In the genomic region with DNA sequence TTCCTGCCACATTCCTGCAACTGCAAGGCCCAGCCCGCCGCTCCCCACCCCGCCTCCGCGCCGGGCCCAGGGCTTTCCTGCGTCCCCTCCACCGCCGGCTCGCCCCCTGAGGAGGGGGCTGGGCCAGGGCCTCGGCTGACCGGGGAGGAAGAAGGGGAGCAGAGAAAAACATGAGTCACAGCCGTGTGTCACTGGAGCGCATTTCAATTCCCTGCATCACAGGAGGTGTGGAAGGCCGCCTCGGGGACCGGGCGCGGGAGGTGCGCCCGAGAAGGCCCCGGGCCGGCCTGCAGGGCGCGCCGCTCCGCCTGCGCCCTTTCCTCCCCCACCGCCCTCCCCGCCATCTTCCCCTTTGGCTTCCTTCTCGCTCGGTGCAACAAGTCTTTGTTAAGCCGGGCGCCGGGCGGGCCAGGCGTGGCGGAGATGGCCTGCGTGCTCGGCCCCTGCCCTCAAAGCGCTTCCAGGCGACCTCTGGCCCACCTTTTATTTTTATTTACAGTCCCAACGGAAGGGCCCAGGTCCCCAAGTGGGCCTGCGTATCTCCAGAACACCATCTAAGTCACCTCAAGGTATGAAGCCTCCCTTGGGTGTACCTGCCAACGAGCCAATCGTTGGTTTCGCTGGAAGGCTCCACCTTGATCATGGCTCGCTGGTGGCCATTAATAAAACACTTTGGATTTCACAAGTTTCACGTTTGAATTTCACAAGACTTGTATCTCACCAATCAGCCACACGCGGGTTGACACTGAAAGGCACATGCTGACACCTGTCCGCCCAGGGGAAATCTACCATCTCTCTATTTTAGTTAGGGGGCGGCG, we compare ENCODE assay signal across 8 cellular contexts. TPM values are rescaled to one million over a fixed set of nuclear protein-coding genes. Genes with fewer than 3 reads are reported as not detected.
DNase-seq lines count a peak whose midpoint lies in the region; ATAC-seq, FAIRE-seq and TF ChIP-seq lines count a peak whose summit lies in the region.

No MANE protein-coding gene starts in this region.

- TF ChIP-seq CTCF in GM06990 (IDR thresholded peaks at IDR 0.05; ENCODE audit: insufficient read depth, low read length, poor library complexity, severe bottlenecking) (no peak), K562 (IDR thresholded peaks at IDR 0.05 in 2 of 3, conservative IDR thresholded peaks at IDR 0.05 in 1 of 3; ENCODE audit: insufficient read depth in 2 of 3, low read depth in 1 of 3, low read length in 3 of 3) (peak in 2 of 3 experiments; percentile 14 to 28; a peak in 3 of 6 replicates)

- peak overlapping the region; percentile 90 for H3K4me3 ChIP-seq in GM06990 (replicated peaks; ENCODE audit: low read depth, low read length)
- H3K4me3 ChIP-seq in K562 = peak overlapping the region; percentile 57

- peaks cover 18% of the 10 kb centered on the region for H3K36me3 Mint-ChIP-seq in T-helper 2 cell treated with Interferon-gamma antibody and Interleukin-4, amounts not matched to agents 5 μg/mL and 100 μg/mL, for 36 hours (ENCODE audit: low read depth)
- peaks cover 0 to under 1% (median 0%) of the 10 kb centered on the region in 3 donors for H3K36me3 Mint-ChIP-seq in immature natural killer cell

- H2AFZ ChIP-seq in K562 (ENCODE audit: low read depth, low read length) = peak overlapping the region; percentile 66

- CTCF ChIA-PET in K562 (lab: Yijun Ruan, JAX; ENCODE audit: low intra/inter-chr PET ratio) = no interaction called here

- H3K27ac Mint-ChIP-seq in T-helper 2 cell treated with Interferon-gamma antibody and Interleukin-4, amounts not matched to agents 5 μg/mL and 100 μg/mL, for 36 hours = peak overlapping the region; percentile 96
- H3K27ac Mint-ChIP-seq in immature natural killer cell = peak overlapping the region; percentile 89 to 99 (median 96)

- ATAC-seq in HG02973 (IDR thresholded peaks at IDR 0.05; ENCODE audit: unreplicated experiment) = peak; percentile 3
- ATAC-seq in K562 = peak; percentile 63
- ATAC-seq in HG02571 (IDR thresholded peaks at IDR 0.05; ENCODE audit: unreplicated experiment) = no peak

- WGBS in K562 (ENCODE audit: insufficient coverage, low coverage, missing lambda C conversion rate) = 10% methylated on average over 32 of the region's 54 CpGs

- FAIRE-seq in K562 (lab: Jason Lieb, UNC) = peak; percentile 56

- peaks cover 28% of the 10 kb centered on the region for H3K4me1 Mint-ChIP-seq in T-helper 2 cell treated with Interferon-gamma antibody and Interleukin-4, amounts not matched to agents 5 μg/mL and 100 μg/mL, for 36 hours (ENCODE audit: low read depth)
- H3K4me1 Mint-ChIP-seq in immature natural killer cell = peaks cover 24 to 26% of the 10 kb centered on the region in 2 donors

- peaks cover 48% of the 10 kb centered on the region for H3K79me2 ChIP-seq in K562 (ENCODE audit: control insufficient read depth, insufficient read depth, low read length)

- DNase-seq in GM06990 (ENCODE audit: extremely low read depth, insufficient read length) = peak; percentile 83
- peak; percentile 75 for DNase-seq in T-helper 2 cell treated with Interferon-gamma antibody and Interleukin-4, amounts not matched to agents 5 μg/mL and 100 μg/mL, for 36 hours (ENCODE audit: low spot score)
- DNase-seq in K562 (ENCODE audit: extremely low read depth in 1 of 4, low spot score in 3 of 4) = peak in 3 of 4 experiments; percentile 29 to 88 (median 37)
- DNase-seq in immature natural killer cell = peak; percentile 79 to 80 (median 79)
- peak; percentile 62 to 63 for DNase-seq in stimulated activated CD4-positive, alpha-beta T cell treated with anti-CD3 and anti-CD28 coated beads, Interleukin-15, amount 100 ng/mL, for 48 hours (ENCODE audit: low read depth in 2 of 2)
- no peak for DNase-seq in NCI-H1092 (lab: John Stamatoyannopoulos, UW)

- TF ChIP-seq EP300 in K562 (IDR thresholded peaks at IDR 0.05; ENCODE audit: low read length) = peak; percentile 39

- H3K27me3 ChIP-seq in GM06990 (replicated peaks; ENCODE audit: control insufficient read depth, insufficient read depth, low read length) (no peaks in the 10 kb centered on the region), K562 (ENCODE audit: control insufficient read depth in 2 of 2, insufficient read depth in 2 of 2, low read length in 2 of 2) (no peaks in the 10 kb centered on the region)

- H3K9me3 Mint-ChIP-seq in T-helper 2 cell treated with Interferon-gamma antibody and Interleukin-4, amounts not matched to agents 5 μg/mL and 100 μg/mL, for 36 hours = no peaks in the 10 kb centered on the region
- H3K9me3 Mint-ChIP-seq in immature natural killer cell = no peaks in the 10 kb centered on the region

- peak overlapping the region; percentile 88 for H3K4me2 ChIP-seq in K562 (ENCODE audit: insufficient read depth, low read length)

- in situ Hi-C loops in K562 (cut with MboI) = no loop called here

- BruUV-seq in K562 (replicated peaks; lab: Mats Ljungman, UMichigan) = TSS peak; percentile 99

- no peaks in the 10 kb centered on the region for H3K9me3 ChIP-seq in K562 (replicated peaks; ENCODE audit: control insufficient read depth, insufficient read depth, low read depth, low read length)

- POLR2A ChIA-PET in K562 (lab: Yijun Ruan, JAX) = interaction anchor here (0.7 to 1.8 kb wide), 17 partner anchors 9 to 1108 kb away, joined by 3 to 14 read pairs (median 4); partner anchors contain the start of gene SMIM29

- intact Hi-C loops in K562 (cut with micrococcal nuclease) = no loop called here

- TF ChIP-seq RAD21 in K562 (CRISPR knock-in tag; conservative IDR thresholded peaks at IDR 0.05 in 1 of 2, IDR thresholded peaks at IDR 0.05 in 1 of 2) = peak in 1 of 2 experiments; percentile 16; a peak in 1 of 4 replicates

- H4K20me1 ChIP-seq in K562 (replicated peaks; ENCODE audit: control insufficient read depth, insufficient read depth, low read length) = peaks cover 23% of the 10 kb centered on the region

- no peaks in the 10 kb centered on the region for H3K27me3 Mint-ChIP-seq in T-helper 2 cell treated with Interferon-gamma antibody and Interleukin-4, amounts not matched to agents 5 μg/mL and 100 μg/mL, for 36 hours (ENCODE audit: low read depth)
- H3K27me3 Mint-ChIP-seq in immature natural killer cell (ENCODE audit: low read depth in 3 of 3) = peaks cover 7 to 22% (median 15%) of the 10 kb centered on the region in 3 donors

- H3K9me1 ChIP-seq in K562 (ENCODE audit: control insufficient read depth, insufficient read depth, low read length) = no peaks in the 10 kb centered on the region

- H3K4me3 Mint-ChIP-seq in T-helper 2 cell treated with Interferon-gamma antibody and Interleukin-4, amounts not matched to agents 5 μg/mL and 100 μg/mL, for 36 hours = peak overlapping the region; percentile 90
- peak overlapping the region; percentile 87 to 93 (median 89) for H3K4me3 Mint-ChIP-seq in immature natural killer cell

- H3K4me1 ChIP-seq in K562 (replicated peaks in 1 of 2; ENCODE audit: control insufficient read depth in 2 of 2, insufficient read depth in 2 of 2, low read length in 2 of 2) = peaks cover 37 to 41% of the 10 kb centered on the region in 2 experiments

- H3K9ac ChIP-seq in K562 (ENCODE audit: insufficient read depth in 1 of 2, low read depth in 2 of 2, low read length in 2 of 2) = peak overlapping the region; percentile 91 to 95

- H3K27ac ChIP-seq in K562 (ENCODE audit: extremely low read depth, low read depth, low read length) = peak overlapping the region; percentile 95

- no peak for TF ChIP-seq POLR2A in K562 (conservative IDR thresholded peaks at IDR 0.05)

- H3K36me3 ChIP-seq in GM06990 (ENCODE audit: control insufficient read depth, insufficient read depth, low read length) = peaks cover 8% of the 10 kb centered on the region
- H3K36me3 ChIP-seq in K562 (ENCODE audit: control insufficient read depth, insufficient read depth, low read length) = peaks cover 30% of the 10 kb centered on the region

RNA-seq across cellular contexts. Expression of gene HMGA1, which starts 0.9 kb away (rescaled TPM):
- 30.6 and 67.6 TPM in 2 replicates for total RNA-seq in K562 (2011; cell fraction: chromatin; rRNA removed; ENCODE audit: low replicate concordance)
- total RNA-seq in K562 (2011; cell fraction: nucleolus; rRNA removed) = 97.4 and 98.8 TPM in 2 replicates
- total RNA-seq in K562 (2011; cell fraction: nucleoplasm; rRNA removed) = 112 and 202 TPM in 2 replicates
- total RNA-seq in K562 (2014; rRNA removed) (1,004 and 1,256 TPM in 2 replicates), K562 (2014; rRNA removed; fragmentation: Illumina TruSeq; extraction: Trizol) (270 and 326 TPM in 2 replicates), K562 (2015; rRNA removed; fragmentation: Illumina TruSeq; extraction: Trizol) (594 and 609 TPM in 2 replicates), K562 (2021) (1,947 and 1,950 TPM in 2 replicates)
- polyA plus RNA-seq in K562 (2011; rRNA removed) (205 and 451 TPM in 2 replicates), K562 (2014; fragmentation: Illumina TruSeq; extraction: Trizol) (1,608 and 1,897 TPM in 2 replicates), K562 (2014; fragmentation: Nextera tagmentation; extraction: Ambion mirVana) (10 to 100 TPM; 27.8 to 58.8 TPM), K562 (2014; rRNA removed) (1,026 and 1,125 TPM in 2 replicates), immature natural killer cell (10 to 100 TPM in 2 of 3 donors, 1 to 10 TPM in 1; 9.8 to 22.1 (median 19.6) TPM)
- polyA plus RNA-seq in K562 (2011; cell fraction: cytosol; rRNA removed) = 348 and 767 TPM in 2 replicates
- polyA plus RNA-seq in K562 (2011; cell fraction: nucleus; rRNA removed) = 229 and 367 TPM in 2 replicates
- 830 and 1,263 TPM in 2 replicates for polyA plus RNA-seq in K562 (2012)
- 66.3 and 71.3 TPM in 2 replicates for polyA minus RNA-seq in K562 (2011; rRNA and poly(A)+ RNA removed)
- polyA minus RNA-seq in K562 (2011; cell fraction: cytosol; rRNA and poly(A)+ RNA removed) = 364 and 449 TPM in 2 replicates
- 49.0 and 60.6 TPM in 2 replicates for polyA minus RNA-seq in K562 (2011; cell fraction: nucleus; rRNA and poly(A)+ RNA removed)

RNA-seq across cellular contexts. Expression of gene SMIM29, which starts 13.0 kb away (rescaled TPM):
- total RNA-seq in K562 (2011; cell fraction: chromatin; rRNA removed; ENCODE audit: low replicate concordance) = 9.6 and 43.3 TPM in 2 replicates
- total RNA-seq in K562 (2011; cell fraction: nucleolus; rRNA removed) = 62.9 and 65.8 TPM in 2 replicates
- 33.6 and 43.7 TPM in 2 replicates for total RNA-seq in K562 (2011; cell fraction: nucleoplasm; rRNA removed)
- total RNA-seq in K562 (2014; rRNA removed) (31.8 and 42.1 TPM in 2 replicates), K562 (2014; rRNA removed; fragmentation: Illumina TruSeq; extraction: Trizol) (4.6 and 6.5 TPM in 2 replicates), K562 (2015; rRNA removed; fragmentation: Illumina TruSeq; extraction: Trizol) (18.2 and 21.9 TPM in 2 replicates), K562 (2021) (30.1 and 35.5 TPM in 2 replicates)
- polyA plus RNA-seq in K562 (2011; rRNA removed) (29.1 and 74.4 TPM in 2 replicates), K562 (2014; fragmentation: Illumina TruSeq; extraction: Trizol) (20.9 and 39.0 TPM in 2 replicates), K562 (2014; fragmentation: Nextera tagmentation; extraction: Ambion mirVana) (10 to 100 TPM; 13.1 to 13.7 TPM), K562 (2014; rRNA removed) (34.9 and 36.7 TPM in 2 replicates), immature natural killer cell (100 to 1,000 TPM in 1 of 3 donors, 10 to 100 TPM in 2; 86.1 to 101 (median 89.1) TPM)
- 106 and 151 TPM in 2 replicates for polyA plus RNA-seq in K562 (2011; cell fraction: cytosol; rRNA removed)
- polyA plus RNA-seq in K562 (2011; cell fraction: nucleus; rRNA removed) = 87.3 and 88.9 TPM in 2 replicates
- 43.9 and 73.7 TPM in 2 replicates for polyA plus RNA-seq in K562 (2012)
- polyA minus RNA-seq in K562 (2011; rRNA and poly(A)+ RNA removed) = 10.5 and 14.6 TPM in 2 replicates
- polyA minus RNA-seq in K562 (2011; cell fraction: cytosol; rRNA and poly(A)+ RNA removed) = 18.3 and 35.8 TPM in 2 replicates
- polyA minus RNA-seq in K562 (2011; cell fraction: nucleus; rRNA and poly(A)+ RNA removed) = 43.4 and 63.9 TPM in 2 replicates
